ENCODE assay signal across 24 cellular contexts in the genomic region with DNA sequence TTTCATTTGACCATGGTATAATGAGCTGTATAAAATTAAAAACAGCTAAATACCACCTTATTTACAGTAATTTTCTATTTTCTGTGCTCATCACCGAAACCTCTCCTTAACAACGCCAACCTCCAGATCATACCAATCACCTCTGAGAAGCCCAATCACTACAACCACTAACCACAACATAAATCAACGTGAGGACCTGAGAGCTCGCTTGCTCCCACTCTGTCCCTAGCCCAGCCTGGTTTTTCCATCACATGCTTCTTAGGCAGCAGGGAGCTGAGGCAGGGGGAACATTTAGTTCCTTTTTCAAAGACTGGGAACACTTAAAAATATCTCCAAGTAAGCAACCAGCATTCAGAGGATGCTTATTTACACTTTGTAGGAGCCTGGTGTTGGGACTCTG. TPM values are rescaled to one million over a fixed set of nuclear protein-coding genes. Genes with fewer than 3 reads are reported as not detected.
DNase-seq lines count a peak whose midpoint lies in the region; ATAC-seq and TF ChIP-seq lines count a peak whose summit lies in the region.
"Had no signal": no experiment of that assay in that cellular context is flagged by ENCODE, and none has a peak within 500 bp of the region (broad histone marks: within the 10 kb centered on the region; RNA-seq: fewer than 3 reads in every experiment).

No MANE protein-coding gene starts in this region.

- H3K9me3 ChIP-seq in adrenal gland (replicated peaks in 1 of 3) (no peaks in the 10 kb centered on the region), testis (no peaks in the 10 kb centered on the region)
- H3K9me3 ChIP-seq: BE2C, gastrocnemius medialis had no signal

- TF ChIP-seq CTCF in adrenal gland (IDR thresholded peaks at IDR 0.05): no peak
- no peak for TF ChIP-seq CTCF in testis (IDR thresholded peaks at IDR 0.05)

- no peak for TF ChIP-seq POLR2A in adrenal gland (IDR thresholded peaks at IDR 0.05)
- TF ChIP-seq POLR2A in testis (IDR thresholded peaks at IDR 0.05): no peak

- H3K27ac ChIP-seq in adrenal gland (peak overlapping the region in 3 of 5 donors; percentile 50 to 80 (median 76)), testis (peak overlapping the region; percentile 85 to 86)
- H3K27ac ChIP-seq: gastrocnemius medialis, PC-9 had no signal

- no peak overlapping the region for H3K4me3 ChIP-seq in adrenal gland
- H3K4me3 ChIP-seq in testis: no peak overlapping the region
- H3K4me3 ChIP-seq: dorsolateral prefrontal cortex, gastrocnemius medialis, PC-9 had no signal

- intact Hi-C loops in Right ventricle myocardium superior (cut with DNase I): no loop called here
- intact Hi-C loops in cardiac septum (cut with DNase I): no loop called here
- intact Hi-C loops in adrenal gland (cut with DNase I): no loop called here
- intact Hi-C loops in testis (cut with DNase I; ENCODE audit: low total_unique reads): loop anchor here (2.0 kb wide), 1 partner anchor 55 kb away; the partner anchor contains the start of gene IRF2BP2

- H3K36me3 ChIP-seq in adrenal gland (replicated peaks in 1 of 2) (no peaks in the 10 kb centered on the region), testis (ENCODE audit: low read depth, missing control alignments) (no peaks in the 10 kb centered on the region)
- H3K36me3 ChIP-seq: BE2C, gastrocnemius medialis had no signal

- WGBS in adrenal gland, 4 donors: 29 to 44% (median 40%) methylated on average over 4 of the region's 4 CpGs
- WGBS in testis, 2 donors: 51 to 77% methylated on average over 4 of the region's 4 CpGs

- H3K4me1 ChIP-seq in adrenal gland (replicated peaks in 1 of 2): peaks cover 4 to 17% of the 10 kb centered on the region in 2 donors
- H3K4me1 ChIP-seq in testis: peaks cover 22% of the 10 kb centered on the region
- H3K4me1 ChIP-seq: BE2C, gastrocnemius medialis had no signal

- ATAC-seq in Right ventricle myocardium superior (ENCODE audit: poor library complexity) (peak; percentile 36), HG03135 (IDR thresholded peaks at IDR 0.05; ENCODE audit: unreplicated experiment) (no peak), GM19463 (IDR thresholded peaks at IDR 0.05; ENCODE audit: unreplicated experiment) (no peak)
- ATAC-seq: activated CD8-positive, alpha-beta T cell treated with anti-CD3 and anti-CD28 coated beads, Interleukin-2, amount 10 ng/mL, durations not matched to agents 7 days and 5 days had no signal

- DNase-seq in Right ventricle myocardium superior (no peak), cardiac septum (ENCODE audit: low spot score) (no peak), adrenal gland (peak in 4 of 7 donors; percentile 42 to 65 (median 47)), globus pallidus (ENCODE audit: low spot score) (peak; percentile 25), testis (peak; percentile 45)
- DNase-seq: ACHN; activated CD8-positive, alpha-beta T cell treated with anti-CD3 and anti-CD28 coated beads, Interleukin-2, amount 10 ng/mL, durations not matched to agents 7 days and 5 days; activated gamma-delta T cell; BE2C; dorsolateral prefrontal cortex; EL; gastrocnemius medialis; hypothalamus; KG1; NCI-H1105 treated with DMSO at 0.1 percent for 48 hours; NCI-H2029; NCI-H526; NK-92 treated with Interleukin-12 subunit alpha and Interleukin-12 subunit beta, amount 100 ng/mL, for 24 hours; PC-9; SHP77; small intestine; stimulated activated naive CD4-positive, alpha-beta T cell treated with Interleukin-2 at 50 U/mL for 16 hours had no signal

- no peaks in the 10 kb centered on the region for H3K27me3 ChIP-seq in adrenal gland
- no peaks in the 10 kb centered on the region for H3K27me3 ChIP-seq in testis
- H3K27me3 ChIP-seq: BE2C, dorsolateral prefrontal cortex, gastrocnemius medialis had no signal

RNA-seq across cellular contexts. Expression of gene IRF2BP2, which starts 56.2 kb away (rescaled TPM):
- total RNA-seq in Right ventricle myocardium superior (119 TPM), cardiac septum (65.6 TPM), adrenal gland (100 to 1,000 TPM in 4 of 8 donors, 10 to 100 TPM in 4; 66.5 to 182 (median 102) TPM), testis (10 to 100 TPM; 82.0 to 96.6 TPM)
- polyA plus RNA-seq in adrenal gland (10 to 100 TPM; 47.2 to 87.6 (median 67.4) TPM), testis (ENCODE audit: insufficient read depth, low read depth, low replicate concordance) (100 TPM)

Comparison
In these comparisons a context has a peak if more than half of its experiments do, and no peak if none do; other contexts are left out.
1. DNase-seq: peak in adrenal gland (4 of 7), globus pallidus (single experiment) and testis (single experiment); none in Right ventricle myocardium superior (single experiment) and cardiac septum (single experiment).